11 cellular contexts compared by ENCODE assay signal in the genomic region with DNA sequence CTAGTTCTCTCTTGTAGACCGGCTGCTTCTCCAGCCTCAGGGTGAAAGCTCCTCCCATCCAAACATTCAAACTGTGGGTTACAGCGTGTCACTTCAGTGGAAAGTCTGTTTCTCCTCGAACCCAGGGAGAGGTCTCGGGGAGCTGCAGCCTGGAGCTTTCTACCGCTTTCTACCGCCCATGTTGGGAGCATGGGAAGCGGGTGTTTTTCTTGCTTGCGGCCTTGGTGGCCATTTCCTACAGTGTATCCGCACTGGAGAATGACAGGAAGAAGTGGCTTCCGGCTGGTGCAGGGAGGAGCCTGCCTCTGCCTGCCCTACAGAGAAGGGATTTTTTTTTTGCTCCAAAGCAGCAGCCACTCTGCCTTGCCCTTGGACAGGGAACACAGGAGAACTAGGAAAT. TPM values are rescaled to one million over a fixed set of nuclear protein-coding genes. Genes with fewer than 3 reads are reported as not detected.
DNase-seq lines count a peak whose midpoint lies in the region; ATAC-seq lines count a peak whose summit lies in the region.
"Had no signal": no experiment of that assay in that cellular context is flagged by ENCODE, and none has a peak within 500 bp of the region (broad histone marks: within the 10 kb centered on the region; RNA-seq: fewer than 3 reads in every experiment).

No MANE protein-coding gene starts in this region.

- no peak overlapping the region for H3K4me3 Mint-ChIP-seq in activated naive CD8-positive, alpha-beta T cell

- peaks cover 54% of the 10 kb centered on the region for H3K4me1 Mint-ChIP-seq in activated naive CD8-positive, alpha-beta T cell (ENCODE audit: low read depth)

- peak overlapping the region; percentile 62 for H3K27ac Mint-ChIP-seq in activated naive CD8-positive, alpha-beta T cell

- peak; percentile 85 for ATAC-seq in left ventricle myocardium superior
- no peak for ATAC-seq in GM18909 (IDR thresholded peaks at IDR 0.05; ENCODE audit: poor library complexity, unreplicated experiment)
- no peak for ATAC-seq in HG03108 (IDR thresholded peaks at IDR 0.05; ENCODE audit: unreplicated experiment)
- ATAC-seq: HCT116 had no signal

- peak overlapping the region in 19 of 21 experiments; percentile 21 to 86 (median 63) for H3K27ac ChIP-seq in skin epidermis

- no peak overlapping the region for H3K4me3 ChIP-seq in skin epidermis

- peaks cover 4% of the 10 kb centered on the region for H3K9me3 Mint-ChIP-seq in activated naive CD8-positive, alpha-beta T cell (ENCODE audit: low read depth)

- DNase-seq in Kasumi-1 (lab: John Stamatoyannopoulos, UW) (peak; percentile 73 to 87), left ventricle myocardium superior (peak; percentile 67), NOMO-1 treated with dmso at 0.1 percent for 144 hours (lab: John Stamatoyannopoulos, UW; ENCODE audit: unreplicated experiment) (no peak), NOMO-1 (lab: John Stamatoyannopoulos, UW; ENCODE audit: unreplicated experiment in 2 of 2) (no peak)
- DNase-seq: erythroblast, NCI-H1092 had no signal

- no peaks in the 10 kb centered on the region for H3K36me3 Mint-ChIP-seq in activated naive CD8-positive, alpha-beta T cell

- no peaks in the 10 kb centered on the region for H3K27me3 Mint-ChIP-seq in activated naive CD8-positive, alpha-beta T cell

- intact Hi-C loops in left ventricle myocardium superior (cut with micrococcal nuclease): no loop called here

RNA-seq across cellular contexts. Expression of gene ZFP36L1, which starts 21.2 kb away (rescaled TPM):
- 49.2 TPM for total RNA-seq in left ventricle myocardium superior

Comparison
In these comparisons a context has a peak if more than half of its experiments do, and no peak if none do; other contexts are left out.
1. DNase-seq: peak in Kasumi-1 (2 of 2) and left ventricle myocardium superior (single experiment); none in NOMO-1 treated with dmso at 0.1 percent for 144 hours (single experiment) and NOMO-1 (0 of 2).